8 cellular contexts compared by ENCODE assay signal in genomic region chr6:129749749-129750120, GRCh38. TPM values are rescaled to one million over a fixed set of nuclear protein-coding genes. Genes with fewer than 3 reads are reported as not detected.
DNase-seq lines count a peak whose midpoint lies in the region; ATAC-seq and TF ChIP-seq lines count a peak whose summit lies in the region.

No MANE protein-coding gene starts in this region.

- H3K36me3 Mint-ChIP-seq in natural killer cell = no peaks in the 10 kb centered on the region

- TF ChIP-seq CTCF in AG09309 (IDR thresholded peaks at IDR 0.05; ENCODE audit: control insufficient read depth, insufficient read depth, low read depth, low read length, missing control alignments) (no peak), natural killer cell (IDR thresholded peaks at IDR 0.05) (no peak)

- H3K9me3 Mint-ChIP-seq in natural killer cell = no peaks in the 10 kb centered on the region

- DNase-seq in AG09309 (ENCODE audit: low read depth) (peak; percentile 68), LHCN-M2 (ENCODE audit: low read depth) (peak; percentile 89), astrocyte of the hippocampus (ENCODE audit: low read depth, low spot score) (peak; percentile 36), natural killer cell (no peak), DMS79 treated with DMSO at 0.1 percent for 48 hours (lab: John Stamatoyannopoulos, UW) (no peak), HuH-7.5 (ENCODE audit: low spot score) (no peak)
- no peak for DNase-seq in stimulated activated CD4-positive, alpha-beta T cell treated with anti-CD3 and anti-CD28 coated beads, Interleukin-4, amount 100 ng/mL, for 4 hours

- H3K4me1 Mint-ChIP-seq in natural killer cell = peaks cover 35 to 36% of the 10 kb centered on the region in 2 donors

- peak overlapping the region; percentile 93 to 95 for H3K27ac Mint-ChIP-seq in natural killer cell

- intact Hi-C loops in natural killer cell (cut with micrococcal nuclease) = loop anchor here (1.0 to 2.0 kb wide), 4 partner anchors 62 to 259 kb away; no protein-coding TSS in a partner anchor

- H3K4me3 ChIP-seq in AG09309 (ENCODE audit: control insufficient read depth, low read depth, low read length) = no peak overlapping the region

- H3K27me3 Mint-ChIP-seq in natural killer cell (ENCODE audit: low read depth in 2 of 2) = no peaks in the 10 kb centered on the region

- peak overlapping the region; percentile 86 for H3K4me3 Mint-ChIP-seq in natural killer cell

- ATAC-seq in GM19463 (IDR thresholded peaks at IDR 0.05; ENCODE audit: unreplicated experiment) (peak; percentile 25), natural killer cell (peak; percentile 50 to 77 (median 63))

RNA-seq across cellular contexts. Expression of gene ARHGAP18, which starts 39.8 kb away (rescaled TPM):
- total RNA-seq in LHCN-M2 (2014; rRNA removed) (96.8 and 101 TPM in 2 replicates), natural killer cell (10 to 100 TPM; 11.5 to 12.5 (median 11.8) TPM)
- 18.1 TPM for polyA plus RNA-seq in LHCN-M2 (2012)

Comparison
In these comparisons a context has a peak if more than half of its experiments do, and no peak if none do; other contexts are left out.
1. DNase-seq: peak in AG09309 (single experiment), LHCN-M2 (single experiment) and astrocyte of the hippocampus (single experiment); none in natural killer cell (single experiment), DMS79 treated with DMSO at 0.1 percent for 48 hours (single experiment), stimulated activated CD4-positive, alpha-beta T cell treated with anti-CD3 and anti-CD28 coated beads, Interleukin-4, amount 100 ng/mL, for 4 hours (0 of 2) and HuH-7.5 (single experiment).